Comparison of ENCODE assay signal across 8 cellular contexts in the genomic region with DNA sequence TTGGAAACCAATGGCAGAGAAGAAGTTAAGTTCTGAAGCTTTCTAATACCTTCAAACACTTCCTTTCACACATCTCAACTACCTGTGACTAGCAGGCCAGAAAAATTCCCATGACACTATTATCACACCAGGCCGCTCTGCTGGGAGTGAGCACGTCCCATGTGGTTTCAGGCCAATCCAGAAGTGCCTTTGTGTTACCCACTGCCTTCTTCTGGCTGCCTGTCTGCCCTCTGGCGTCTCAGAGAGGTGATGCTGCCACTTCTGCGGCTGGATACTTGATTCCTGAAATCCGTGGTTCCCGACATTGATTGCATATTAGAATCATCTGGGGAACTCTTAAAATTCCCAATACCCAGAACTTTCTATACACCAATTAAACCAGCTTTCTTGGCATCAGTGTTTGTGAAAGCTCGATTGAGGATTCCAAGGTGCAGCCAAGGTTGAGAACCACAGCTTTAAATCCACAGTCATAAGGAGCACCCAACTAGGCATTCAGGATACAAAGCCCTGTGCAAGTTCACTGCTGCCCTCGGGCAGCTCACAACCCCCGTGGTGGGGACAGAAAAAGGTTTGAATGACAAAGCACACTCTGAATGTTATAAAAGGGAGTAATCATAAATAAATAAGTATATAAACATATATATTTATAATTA.
DNase-seq lines count a peak whose midpoint lies in the region; ATAC-seq and TF ChIP-seq lines count a peak whose summit lies in the region.

No MANE protein-coding gene starts in this region.

- CTCF ChIA-PET in AG04450 (lab: Charles Lee) = interaction anchor here (1.1 kb wide), 1 partner anchor 417 kb away, joined by 4 read pairs; no protein-coding TSS in a partner anchor

- POLR2A ChIA-PET in AG04450 (lab: Yijun Ruan, JAX) = no interaction called here

- in situ Hi-C loops in T47D (cut with HindIII; ENCODE audit: low pct_unique_long_range_greater_than_20kb, low sequenced_read_pairs) = no loop called here

- H3K9me3 ChIP-seq in AG04450 (ENCODE audit: control insufficient read depth, insufficient read depth, low read length) = no peaks in the 10 kb centered on the region
- no peaks in the 10 kb centered on the region for H3K9me3 ChIP-seq in MG63

- no peaks in the 10 kb centered on the region for H3K27me3 ChIP-seq in AG04450 (ENCODE audit: control insufficient read depth, insufficient read depth, low read length)
- H3K27me3 ChIP-seq in MG63 = no peaks in the 10 kb centered on the region

- no peaks in the 10 kb centered on the region for H3K36me3 ChIP-seq in MG63

- DNase-seq in AG04450 (ENCODE audit: low read depth, low spot score) = no peak
- peak; percentile 59 for DNase-seq in MG63
- DNase-seq in T47D (ENCODE audit: low read depth in 1 of 2, low spot score in 1 of 2) = peak; percentile 33 to 87
- peak; percentile 76 for DNase-seq in left kidney (ENCODE audit: low read depth, low spot score)
- DNase-seq in T-helper 9 cell = no peak
- no peak for DNase-seq in activated CD4-positive, alpha-beta T cell treated with anti-CD3 and anti-CD28 coated beads, Interleukin-2, amount 50 U/mL, for 4 hours
- DNase-seq in dedifferentiated amniotic fluid mesenchymal stem cell (ENCODE audit: extremely low spot score) = no peak

- peak; percentile 43 for TF ChIP-seq CTCF in AG04450 (IDR thresholded peaks at IDR 0.05; ENCODE audit: low read depth, low read length)

- H3K27ac ChIP-seq in AG04450 (ENCODE audit: low read depth, low read length) = no peak overlapping the region

- no peak for ATAC-seq in HG03025 (IDR thresholded peaks at IDR 0.05; ENCODE audit: low FRiP score, unreplicated experiment)

- no peak overlapping the region for H3K4me3 ChIP-seq in AG04450 (ENCODE audit: low read depth, low read length)
- no peak overlapping the region for H3K4me3 ChIP-seq in MG63

Comparison
In these comparisons a context has a peak if more than half of its experiments do, and no peak if none do; other contexts are left out.
1. DNase-seq: peak in MG63 (single experiment), T47D (2 of 2) and left kidney (single experiment); none in AG04450 (single experiment), T-helper 9 cell (single experiment), activated CD4-positive, alpha-beta T cell treated with anti-CD3 and anti-CD28 coated beads, Interleukin-2, amount 50 U/mL, for 4 hours (0 of 2) and dedifferentiated amniotic fluid mesenchymal stem cell (single experiment).